Comparison of ENCODE assay signal across 8 cellular contexts in the genomic region with DNA sequence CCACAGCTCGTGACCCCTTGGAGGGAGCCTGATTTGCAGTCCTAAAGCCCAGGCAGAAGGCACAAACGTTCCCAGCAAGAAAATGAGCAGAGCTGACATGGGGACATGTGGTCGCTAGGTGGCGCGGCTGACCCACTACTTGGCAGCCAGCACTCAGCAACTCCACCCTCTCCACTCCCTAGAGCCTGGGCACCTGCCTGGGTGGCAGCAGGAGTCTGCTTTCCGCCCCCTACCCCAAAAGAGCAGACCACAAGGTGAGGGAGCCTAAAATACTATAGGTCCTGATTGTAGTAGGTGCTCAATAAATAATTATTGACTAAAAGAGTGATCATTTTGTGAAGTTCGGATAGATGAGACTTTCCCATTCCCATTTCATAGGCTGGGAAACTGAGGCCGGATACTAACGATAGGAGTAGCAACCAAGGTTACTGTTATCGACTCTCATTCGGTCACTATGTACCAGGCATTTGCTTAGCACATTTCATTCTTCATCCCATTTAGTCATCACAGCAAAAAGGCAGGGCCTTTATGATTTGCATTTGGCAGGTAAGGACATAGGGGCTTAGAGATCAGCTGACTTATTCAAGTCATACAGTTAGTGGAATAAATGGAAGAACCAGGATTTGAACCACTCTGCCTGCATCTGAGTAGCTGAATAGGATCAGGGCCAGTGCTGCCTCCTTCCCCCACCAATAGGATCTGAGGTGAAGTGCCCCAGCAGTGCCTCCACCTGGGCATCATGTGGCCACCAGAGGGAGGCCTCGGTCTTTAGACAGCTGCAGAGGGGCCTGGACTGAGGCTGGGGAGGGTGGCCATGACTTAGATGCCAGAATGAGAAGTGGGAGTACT. TPM values are rescaled to one million over a fixed set of nuclear protein-coding genes. Genes with fewer than 3 reads are reported as not detected.
DNase-seq lines count a peak whose midpoint lies in the region; ATAC-seq and TF ChIP-seq lines count a peak whose summit lies in the region.

No MANE protein-coding gene starts in this region.

- H3K4me1 ChIP-seq in HAP-1 = no peaks in the 10 kb centered on the region

- TF ChIP-seq CTCF in VCaP (conservative IDR thresholded peaks at IDR 0.05) (peak; percentile 86), brain (conservative IDR thresholded peaks at IDR 0.05) (peak; percentile 77 to 85)

- no peak for ATAC-seq in GM21717 (IDR thresholded peaks at IDR 0.05; ENCODE audit: unreplicated experiment)

- in situ Hi-C loops in HAP-1 (cut with MboI; ENCODE audit: low sequenced_read_pairs) = loop anchor here (5.0 to 25.0 kb wide), 2 partner anchors 121 to 279 kb away; no protein-coding TSS in a partner anchor

- H3K9me3 ChIP-seq in HAP-1 = no peaks in the 10 kb centered on the region

- H3K36me3 Mint-ChIP-seq in brain = peaks cover 3% of the 10 kb centered on the region

- no peak overlapping the region for H3K27ac ChIP-seq in VCaP

- no peaks in the 10 kb centered on the region for H3K27me3 ChIP-seq in HAP-1 (ENCODE audit: low read depth)

- H3K4me1 Mint-ChIP-seq in brain = no peaks in the 10 kb centered on the region

- H3K9me3 Mint-ChIP-seq in brain = peaks cover 0 to 8% (median 3%) of the 10 kb centered on the region in 5 experiments

- DNase-seq in COLO829 (ENCODE audit: low spot score) (peak; percentile 54), HAP-1 (ENCODE audit: low spot score in 2 of 2) (peak; percentile 78 to 86), NCI-H2081 treated with DMSO at 0.1 percent for 48 hours (lab: John Stamatoyannopoulos, UW) (peak; percentile 20), iris pigment epithelial cell (ENCODE audit: low read depth) (peak; percentile 63)
- peak; percentile 83 to 85 for DNase-seq in stimulated activated CD4-positive, alpha-beta T cell treated with anti-CD3 and anti-CD28 coated beads, Interleukin-2, amount 100 ng/mL, for 24 hours

- no peaks in the 10 kb centered on the region for H3K36me3 ChIP-seq in HAP-1 (replicated peaks)

- H3K4me3 Mint-ChIP-seq in brain = no peak overlapping the region

- H3K4me3 ChIP-seq in HAP-1 = no peak overlapping the region

- H3K27ac Mint-ChIP-seq in brain = peak overlapping the region in 1 of 5 experiments; percentile 69

- H3K27me3 Mint-ChIP-seq in brain = peaks cover 8% of the 10 kb centered on the region

RNA-seq across cellular contexts. Expression of a gene that starts 57.3 kb away (rescaled TPM):
- not detected for polyA plus RNA-seq in brain (ENCODE audit: insufficient read depth, low read depth, low replicate concordance)

Comparison
In these comparisons a context has a peak if more than half of its experiments do, and no peak if none do; other contexts are left out.
1. DNase-seq: peak in every context shown above with its lines; median percentile 84 in stimulated activated CD4-positive, alpha-beta T cell treated with anti-CD3 and anti-CD28 coated beads, Interleukin-2, amount 100 ng/mL, for 24 hours; 82 in HAP-1; 63 in iris pigment epithelial cell; 54 in COLO829; 20 in NCI-H2081 treated with DMSO at 0.1 percent for 48 hours.